In the genomic region with DNA sequence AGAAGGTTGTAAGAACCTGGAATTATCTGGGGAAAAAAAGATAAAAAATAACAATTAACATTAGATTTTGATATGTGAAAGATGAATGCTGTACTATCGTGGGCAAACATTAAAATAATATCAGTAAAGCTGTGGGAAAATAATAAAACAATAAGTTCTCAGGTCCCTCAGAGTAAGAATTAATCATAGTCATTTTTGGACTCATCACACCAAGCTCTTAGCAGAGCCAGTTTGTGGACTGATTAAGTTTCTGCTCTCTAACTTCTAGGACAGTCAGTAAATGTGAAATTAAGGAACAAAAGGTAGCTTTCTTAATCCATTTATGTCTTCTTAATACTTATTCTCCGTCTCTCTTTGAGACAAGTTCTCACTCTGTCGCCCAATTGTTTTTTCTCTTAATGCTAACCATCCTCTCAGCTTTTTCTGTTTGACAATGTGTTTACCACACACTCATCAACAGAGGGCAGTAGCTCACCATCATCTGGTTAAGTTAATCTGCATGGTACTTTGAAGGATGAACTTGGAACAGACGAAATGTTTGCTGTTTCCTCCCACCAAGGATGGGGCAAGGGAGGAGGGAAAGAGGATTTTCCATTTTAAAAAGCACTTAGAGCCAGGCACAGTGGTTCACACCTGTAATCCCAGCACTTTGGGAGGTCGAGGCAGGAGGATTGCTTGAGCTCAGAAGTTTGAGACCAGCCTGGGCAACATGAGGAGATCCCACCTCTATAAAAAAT, we compare ENCODE assay signal across 9 cellular contexts. TPM values are rescaled to one million over a fixed set of nuclear protein-coding genes. Genes with fewer than 3 reads are reported as not detected.
DNase-seq lines count a peak whose midpoint lies in the region; ATAC-seq and TF ChIP-seq lines count a peak whose summit lies in the region.
"Had no signal": no experiment of that assay in that cellular context is flagged by ENCODE, and none has a peak within 500 bp of the region (broad histone marks: within the 10 kb centered on the region; RNA-seq: fewer than 3 reads in every experiment).

No MANE protein-coding gene starts in this region.

- no peaks in the 10 kb centered on the region for H3K36me3 ChIP-seq in neutrophil

- H3K4me1 ChIP-seq in neutrophil (ENCODE audit: control insufficient read depth in 1 of 2, insufficient read depth in 1 of 2, low read depth in 1 of 2, low read length in 1 of 2): peaks cover 7 to 8% of the 10 kb centered on the region in 2 experiments

- H3K4me3 ChIP-seq in fibroblast of villous mesenchyme (ENCODE audit: low read depth, low read length): no peak overlapping the region
- H3K4me3 ChIP-seq in neutrophil (ENCODE audit: low read depth in 1 of 2, low read length in 1 of 2): no peak overlapping the region
- H3K4me3 ChIP-seq: skin epidermis had no signal

- peak; percentile 37 to 85 (median 55) for DNase-seq in NCI-H1417 (lab: John Stamatoyannopoulos, UW)
- DNase-seq in NCI-H1417 treated with DMSO at 0.1 percent for 48 hours (lab: John Stamatoyannopoulos, UW): no peak
- DNase-seq in NCI-H82 (lab: John Stamatoyannopoulos, UW): peak; percentile 83
- peak; percentile 45 for DNase-seq in activated T-cell treated with anti-CD3 and anti-CD28 coated beads for 4 hours
- peak; percentile 83 for DNase-seq in fibroblast of villous mesenchyme (ENCODE audit: low read depth)

- TF ChIP-seq CTCF in fibroblast of villous mesenchyme (IDR thresholded peaks at IDR 0.05; ENCODE audit: insufficient read depth, low read depth, low read length): peak; percentile 87
- peak; percentile 75 for TF ChIP-seq CTCF in neutrophil (IDR thresholded peaks at IDR 0.05)

- peaks cover 53% of the 10 kb centered on the region for H3K27me3 ChIP-seq in neutrophil

- ATAC-seq in GM21381 (IDR thresholded peaks at IDR 0.05; ENCODE audit: unreplicated experiment) (peak; percentile 78), HG03571 (IDR thresholded peaks at IDR 0.05; ENCODE audit: unreplicated experiment) (peak; percentile 72)

- H3K27ac ChIP-seq in neutrophil: no peak overlapping the region
- H3K27ac ChIP-seq: skin epidermis had no signal

- no peaks in the 10 kb centered on the region for H3K9me3 ChIP-seq in neutrophil

RNA-seq across cellular contexts. Expression of a gene that starts 5.3 kb away (rescaled TPM):
- 105 and 155 TPM in 2 replicates for total RNA-seq in fibroblast of villous mesenchyme
